In genomic region chr3:183650554-183650953, GRCh38 we compare ENCODE assay signal across 19 cellular contexts. TPM values are rescaled to one million over a fixed set of nuclear protein-coding genes. Genes with fewer than 3 reads are reported as not detected.
DNase-seq lines count a peak whose midpoint lies in the region; ATAC-seq, FAIRE-seq and TF ChIP-seq lines count a peak whose summit lies in the region.
"Had no signal": no experiment of that assay in that cellular context is flagged by ENCODE, and none has a peak within 500 bp of the region (broad histone marks: within the 10 kb centered on the region; RNA-seq: fewer than 3 reads in every experiment).

No MANE protein-coding gene starts in this region.

- in situ Hi-C loops in IMR-90 (cut with MboI; ENCODE audit: low sequenced_read_pairs), result no loop called here

- no peak overlapping the region for H2BK20ac ChIP-seq in IMR-90 (ENCODE audit: low read depth, low read length)

- H2BK120ac ChIP-seq in IMR-90 (ENCODE audit: low read depth, low read length), result no peak overlapping the region

- peaks cover 35% of the 10 kb centered on the region for H3K36me3 Mint-ChIP-seq in astrocyte (ENCODE audit: low read depth, unreplicated experiment)

- TF ChIP-seq CTCF in IMR-90 (conservative IDR thresholded peaks at IDR 0.05; ENCODE audit: low read depth, low read length) (no peak), astrocyte (IDR thresholded peaks at IDR 0.05; ENCODE audit: insufficient read depth, low read depth, low read length) (no peak), fibroblast of villous mesenchyme (IDR thresholded peaks at IDR 0.05; ENCODE audit: insufficient read depth, low read depth, low read length) (no peak), colonic mucosa (IDR thresholded peaks at IDR 0.05) (no peak)

- H4K91ac ChIP-seq in IMR-90 (ENCODE audit: insufficient read depth, low read depth, low read length), result no peak overlapping the region

- H3K9me3 ChIP-seq in IMR-90 (ENCODE audit: control insufficient read depth, insufficient read depth, low read length), result peaks cover 25% of the 10 kb centered on the region
- H3K9me3 ChIP-seq in astrocyte (ENCODE audit: insufficient read depth, low read depth, low read length), result peaks cover 13% of the 10 kb centered on the region
- H3K9me3 ChIP-seq in colonic mucosa, result no peaks in the 10 kb centered on the region

- no peak overlapping the region for H3K4me3 Mint-ChIP-seq in astrocyte (ENCODE audit: unreplicated experiment)

- POLR2A ChIA-PET in IMR-90 (lab: Charles Lee; ENCODE audit: unreplicated experiment), result no interaction called here

- no peak overlapping the region for H3K18ac ChIP-seq in IMR-90 (ENCODE audit: low read depth, low read length)

- no peak overlapping the region for H3K9ac ChIP-seq in IMR-90 (ENCODE audit: low read depth, low read length)
- no peak overlapping the region for H3K9ac ChIP-seq in astrocyte (ENCODE audit: low read length)
- H3K9ac ChIP-seq in colonic mucosa (ENCODE audit: low read depth in 2 of 2, low read length in 2 of 2), result no peak overlapping the region
- H3K9ac ChIP-seq: KMS-11 had no signal

- H2AK9ac ChIP-seq in IMR-90 (replicated peaks; ENCODE audit: low read depth, low read length, poor library complexity), result no peak overlapping the region

- no peaks in the 10 kb centered on the region for H3K4me1 Mint-ChIP-seq in astrocyte (ENCODE audit: low read depth, unreplicated experiment)

- no peak overlapping the region for H3K14ac ChIP-seq in IMR-90 (replicated peaks; ENCODE audit: low read depth, low read length)

- H3K9me3 Mint-ChIP-seq in astrocyte (ENCODE audit: unreplicated experiment), result peaks cover 22% of the 10 kb centered on the region

- intact Hi-C loops in IMR-90 (cut with micrococcal nuclease), result no loop called here
- intact Hi-C loops in colonic mucosa (cut with DNase I), result no loop called here

- DNase-seq in EH (ENCODE audit: low read depth), result peak; percentile 59
- peak; percentile 78 for DNase-seq in IMR-90
- DNase-seq in astrocyte (ENCODE audit: low read depth), result peak; percentile 92
- DNase-seq in fibroblast of villous mesenchyme (ENCODE audit: low read depth), result peak; percentile 33
- no peak for DNase-seq in NCI-H82 treated with DMSO at 0.1 percent for 48 hours (lab: John Stamatoyannopoulos, UW; ENCODE audit: unreplicated experiment)
- no peak for DNase-seq in NCI-H748 (lab: John Stamatoyannopoulos, UW; ENCODE audit: unreplicated experiment)
- DNase-seq in colonic mucosa, result no peak
- no peak for DNase-seq in activated CD4-positive, alpha-beta T cell treated with anti-CD3 and anti-CD28 coated beads, Interleukin-2, amount 50 U/mL, for 1 hour
- DNase-seq: C1 segment of cervical spinal cord, DMS79, GDM1, NCI-H1417, NCI-H187, NCI-H2107, NCI-H2227 treated with DMSO at 0.1 percent for 48 hours, NCI-H524 had no signal

- TF ChIP-seq RAD21 in IMR-90 (IDR thresholded peaks at IDR 0.05; ENCODE audit: low read length), result no peak

- no peaks in the 10 kb centered on the region for H3K27me3 Mint-ChIP-seq in astrocyte (ENCODE audit: low read depth, unreplicated experiment)

- no peaks in the 10 kb centered on the region for H3K27me3 ChIP-seq in IMR-90 (ENCODE audit: control insufficient read depth, insufficient read depth, low read length)
- H3K27me3 ChIP-seq in astrocyte (ENCODE audit: insufficient read depth, low read length), result no peaks in the 10 kb centered on the region
- H3K27me3 ChIP-seq in colonic mucosa, result no peaks in the 10 kb centered on the region
- H3K27me3 ChIP-seq: SJSA1 had no signal

- H2BK5ac ChIP-seq in IMR-90 (ENCODE audit: low read depth, low read length, poor library complexity, severe bottlenecking), result no peak overlapping the region

- H4K20me1 ChIP-seq in IMR-90 (ENCODE audit: insufficient read depth, low read length) (no peaks in the 10 kb centered on the region), astrocyte (ENCODE audit: insufficient read depth, low read length) (no peaks in the 10 kb centered on the region)

- H3K36me3 ChIP-seq in IMR-90 (ENCODE audit: control insufficient read depth, insufficient read depth, low read length) (peaks cover 22% of the 10 kb centered on the region), astrocyte (ENCODE audit: insufficient read depth, low read length) (peaks cover 4% of the 10 kb centered on the region), colonic mucosa (peaks cover 6% of the 10 kb centered on the region)
- H3K36me3 ChIP-seq: SJSA1 had no signal

- H2AFZ ChIP-seq in IMR-90 (replicated peaks; ENCODE audit: low read length, poor library complexity) (no peak overlapping the region), astrocyte (ENCODE audit: low read depth, low read length) (no peak overlapping the region)

- ATAC-seq in IMR-90 (ENCODE audit: low read depth), result peak; percentile 48
- ATAC-seq: HCT116 had no signal

- no peak overlapping the region for H3K27ac Mint-ChIP-seq in astrocyte (ENCODE audit: unreplicated experiment)

- no peak overlapping the region for H2AK5ac ChIP-seq in IMR-90 (ENCODE audit: low read depth, low read length)

- no peak overlapping the region for H3K4ac ChIP-seq in IMR-90 (ENCODE audit: low read depth, low read length)

- no peaks in the 10 kb centered on the region for H3K79me2 ChIP-seq in astrocyte (ENCODE audit: insufficient read depth, low read length)

- H3K79me1 ChIP-seq in IMR-90 (ENCODE audit: low read depth in 1 of 2, low read length in 2 of 2), result no peaks in the 10 kb centered on the region

- no peak overlapping the region for H4K5ac ChIP-seq in IMR-90 (ENCODE audit: low read depth, low read length)

- H3K56ac ChIP-seq in IMR-90 (ENCODE audit: extremely low read depth, insufficient read depth, low read length), result no peak overlapping the region

- no peak overlapping the region for H3K27ac ChIP-seq in IMR-90 (ENCODE audit: insufficient read depth, low read length)
- H3K27ac ChIP-seq in astrocyte (ENCODE audit: low read depth, low read length), result no peak overlapping the region
- no peak overlapping the region for H3K27ac ChIP-seq in colonic mucosa
- H3K27ac ChIP-seq: KMS-11, SJSA1 had no signal

- CTCF ChIA-PET in IMR-90 (lab: Yijun Ruan, JAX), result interaction anchor here (0.6 kb wide), 2 partner anchors 55 to 500 kb away, joined by 3 read pairs; no protein-coding TSS in a partner anchor

- FAIRE-seq in astrocyte (lab: Jason Lieb, UNC), result no peak

- dilution Hi-C loops in IMR-90 (cut with HindIII; ENCODE audit: low sequenced_read_pairs, unreplicated experiment), result no loop called here

- WGBS in IMR-90 (ENCODE audit: extremely low coverage in 2 of 2, insufficient read length in 1 of 2), 2 experiments, result 80% methylated on average over 1 of the region's 4 CpGs; no CpG with 5 or more reads in 1 of the 2 experiments

- H4K8ac ChIP-seq in IMR-90 (ENCODE audit: low read depth in 2 of 2, low read length in 2 of 2), result no peak overlapping the region

- H3K23ac ChIP-seq in IMR-90 (ENCODE audit: low read depth, low read length), result no peak overlapping the region

- H3K4me1 ChIP-seq in IMR-90 (ENCODE audit: control insufficient read depth, insufficient read depth, low read length), result no peaks in the 10 kb centered on the region
- no peaks in the 10 kb centered on the region for H3K4me1 ChIP-seq in astrocyte (ENCODE audit: insufficient read depth, low read length)
- no peaks in the 10 kb centered on the region for H3K4me1 ChIP-seq in colonic mucosa
- H3K4me1 ChIP-seq: SJSA1 had no signal

- BruUV-seq in IMR-90 (replicated peaks; lab: Mats Ljungman, UMichigan), result TSS peak; percentile 85

- H3K4me3 ChIP-seq in IMR-90 (ENCODE audit: insufficient read depth, low read depth, low read length) (no peak overlapping the region), astrocyte (ENCODE audit: insufficient read depth, low read depth, low read length) (no peak overlapping the region), fibroblast of villous mesenchyme (ENCODE audit: low read depth, low read length) (no peak overlapping the region), colonic mucosa (no peak overlapping the region)
- H3K4me3 ChIP-seq: SJSA1 had no signal

- H3K9me1 ChIP-seq in IMR-90 (ENCODE audit: insufficient read depth, low read length), result no peaks in the 10 kb centered on the region

- H3K4me2 ChIP-seq in IMR-90 (ENCODE audit: low read depth, low read length) (no peak overlapping the region), astrocyte (ENCODE audit: low read length) (no peak overlapping the region)
- H3K4me2 ChIP-seq: KMS-11 had no signal

- no peak overlapping the region for H2BK15ac ChIP-seq in IMR-90 (ENCODE audit: low read depth, low read length)

- no peak for TF ChIP-seq POLR2A in IMR-90 (IDR thresholded peaks at IDR 0.05; ENCODE audit: low read depth, low read length)

TF ChIP-seq in IMR-90, 13 proteins besides CTCF, POLR2A, EP300 and RAD21:
- TF ChIP-seq RFX5 (IDR thresholded peaks at IDR 0.05; ENCODE audit: low read depth, low read length) (no peak), FOS (IDR thresholded peaks at IDR 0.05; ENCODE audit: low read depth, low read length) (no peak), BHLHE40 (IDR thresholded peaks at IDR 0.05; ENCODE audit: low read depth, low read length) (no peak), MXI1 (IDR thresholded peaks at IDR 0.05; ENCODE audit: borderline replicate concordance, low read depth, low read length) (no peak), USF2 (IDR thresholded peaks at IDR 0.05; ENCODE audit: low read depth, low read length) (no peak), RCOR1 (IDR thresholded peaks at IDR 0.05; ENCODE audit: insufficient replicate concordance, low read length) (no peak), NFE2L2 (IDR thresholded peaks at IDR 0.05; ENCODE audit: low read depth, low read length) (no peak), SMC3 (IDR thresholded peaks at IDR 0.05; ENCODE audit: low read depth, low read length) (no peak), MAFK (IDR thresholded peaks at IDR 0.05; ENCODE audit: low read depth, low read length) (no peak)

RNA-seq across cellular contexts. Expression of gene KLHL24, which starts 15.1 kb away (rescaled TPM):
- total RNA-seq in IMR-90 (2012; rRNA removed) (25.6 and 28.3 TPM in 2 replicates), astrocyte (38.7 and 40.1 TPM in 2 replicates), fibroblast of villous mesenchyme (39.9 and 47.9 TPM in 2 replicates), colonic mucosa (10 to 100 TPM; 25.1 to 64.2 TPM)
- polyA plus RNA-seq in IMR-90 (2012; rRNA removed), result 3.3 and 5.7 TPM in 2 replicates
- polyA plus RNA-seq in IMR-90 (2012; cell fraction: cytosol; rRNA removed), result 3.6 and 7.5 TPM in 2 replicates
- polyA plus RNA-seq in IMR-90 (2012; cell fraction: nucleus; rRNA removed; ENCODE audit: low replicate concordance), result 2.7 and 15.2 TPM in 2 replicates

RNA-seq across cellular contexts. Expression of gene YEATS2, which starts 47.0 kb away (rescaled TPM):
- total RNA-seq in IMR-90 (2012; rRNA removed), result 43.0 and 45.0 TPM in 2 replicates
- 30.1 and 32.0 TPM in 2 replicates for polyA plus RNA-seq in IMR-90 (2012; rRNA removed)
- 15.6 and 18.5 TPM in 2 replicates for polyA plus RNA-seq in IMR-90 (2012; cell fraction: cytosol; rRNA removed)
- polyA plus RNA-seq in IMR-90 (2012; cell fraction: nucleus; rRNA removed; ENCODE audit: low replicate concordance), result 45.8 and 75.8 TPM in 2 replicates
- 39.9 and 45.3 TPM in 2 replicates for total RNA-seq in astrocyte
- 29.6 and 57.0 TPM in 2 replicates for total RNA-seq in fibroblast of villous mesenchyme
- total RNA-seq in colonic mucosa, result 10 to 100 TPM; 17.3 to 25.2 TPM

Comparison
In these comparisons a context has a peak if more than half of its experiments do, and no peak if none do; other contexts are left out.
1. DNase-seq: peak in EH (single experiment), IMR-90 (single experiment), astrocyte (single experiment) and fibroblast of villous mesenchyme (single experiment); none in NCI-H82 treated with DMSO at 0.1 percent for 48 hours (single experiment), NCI-H748 (single experiment), colonic mucosa (single experiment) and activated CD4-positive, alpha-beta T cell treated with anti-CD3 and anti-CD28 coated beads, Interleukin-2, amount 50 U/mL, for 1 hour (single experiment).